9 cellular contexts compared by ENCODE assay signal in genomic region chr9:6827370-6827949, GRCh38.
DNase-seq lines count a peak whose midpoint lies in the region; ATAC-seq lines count a peak whose summit lies in the region.
"Had no signal": no experiment of that assay in that cellular context is flagged by ENCODE, and none has a peak within 500 bp of the region (broad histone marks: within the 10 kb centered on the region; RNA-seq: fewer than 3 reads in every experiment).

No MANE protein-coding gene starts in this region.

- in situ Hi-C loops in ACHN (cut with HindIII; ENCODE audit: low pct_ligation_motif_present, low pct_unique_long_range_greater_than_20kb, low sequenced_read_pairs) = no loop called here

- H3K36me3 Mint-ChIP-seq in memory B cell = peaks cover 46% of the 10 kb centered on the region

- H3K4me3 Mint-ChIP-seq in memory B cell = no peak overlapping the region

- H3K27me3 Mint-ChIP-seq in memory B cell = no peaks in the 10 kb centered on the region

- ATAC-seq in memory B cell (ENCODE audit: low read depth) (no peak), GM21717 (IDR thresholded peaks at IDR 0.05; ENCODE audit: unreplicated experiment) (no peak)

- H3K9me3 Mint-ChIP-seq in memory B cell = peaks cover 3% of the 10 kb centered on the region

- DNase-seq in ACHN = peak; percentile 52
- DNase-seq in EH (ENCODE audit: low read depth) = peak; percentile 48
- peak; percentile 53 for DNase-seq in Jurkat, Clone E6-1 (ENCODE audit: low read depth, low spot score)
- peak; percentile 59 for DNase-seq in RKO (ENCODE audit: low spot score)
- DNase-seq in cerebellar cortex (ENCODE audit: low spot score) = peak; percentile 88
- peak; percentile 9 to 19 for DNase-seq in memory B cell (ENCODE audit: low spot score in 2 of 2)
- no peak for DNase-seq in NCI-H187 treated with DMSO at 0.1 percent for 48 hours (lab: John Stamatoyannopoulos, UW)
- DNase-seq: left cardiac atrium had no signal

- no peak overlapping the region for H3K4me3 ChIP-seq in Jurkat, Clone E6-1 (ENCODE audit: low read length)

- peaks cover 5% of the 10 kb centered on the region for H3K4me1 Mint-ChIP-seq in memory B cell

- H3K27ac Mint-ChIP-seq in memory B cell = peak overlapping the region; percentile 68
